8 cellular contexts compared by ENCODE assay signal in the genomic region with DNA sequence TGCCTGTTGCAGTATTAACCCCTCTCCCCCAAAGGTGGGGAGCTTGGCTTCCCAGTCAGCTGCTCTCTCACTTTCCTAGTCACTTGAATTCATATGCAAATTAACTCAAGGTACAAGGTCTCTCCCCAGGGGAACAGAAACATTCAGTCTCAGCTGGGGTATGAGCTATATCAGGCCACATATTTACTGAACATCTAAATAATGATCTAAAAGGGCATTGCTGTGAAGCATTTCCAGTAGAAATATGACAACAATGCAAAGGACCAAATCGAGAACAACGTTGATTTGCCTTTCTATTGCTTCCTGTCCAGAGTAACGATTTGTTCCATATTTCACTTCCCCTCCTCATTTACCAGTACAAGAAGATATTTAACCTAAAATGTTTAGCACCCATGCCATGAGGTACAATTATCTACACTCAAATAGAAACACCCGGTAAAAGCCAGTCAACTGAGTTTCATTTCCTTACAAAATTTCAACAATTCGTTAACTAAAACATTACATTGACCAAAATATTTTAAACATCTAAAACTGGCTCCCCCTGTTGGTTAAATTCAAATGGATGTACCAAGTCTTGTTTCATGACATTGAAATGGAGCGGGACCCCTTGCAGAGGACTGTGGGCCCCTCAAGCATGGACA. TPM values are rescaled to one million over a fixed set of nuclear protein-coding genes. Genes with fewer than 3 reads are reported as not detected.
DNase-seq lines count a peak whose midpoint lies in the region; ATAC-seq lines count a peak whose summit lies in the region.

No MANE protein-coding gene starts in this region.

- peak; percentile 93 for ATAC-seq in GM19043 (IDR thresholded peaks at IDR 0.05; ENCODE audit: low read depth, unreplicated experiment)
- ATAC-seq in HG03095 (IDR thresholded peaks at IDR 0.05; ENCODE audit: unreplicated experiment) = peak; percentile 92
- ATAC-seq in T-cell (replicated peaks in 1 of 4) = no peak

- H3K27me3 Mint-ChIP-seq in T-cell = no peaks in the 10 kb centered on the region

- POLR2A ChIA-PET in T-cell (lab: Charles Lee) = interaction anchor here in 1 of 2 donors (1.1 kb wide), 1 partner anchor 44 kb away, joined by 3 read pairs; a partner anchor contains a TSS

- CTCF ChIA-PET in T-cell (lab: Charles Lee) = interaction anchor here (0.6 to 1.3 kb wide), 9 partner anchors 12 to 407 kb away, joined by 3 to 4 read pairs (median 3); no protein-coding TSS in a partner anchor

- H3K4me1 Mint-ChIP-seq in T-cell = peaks cover 34 to 41% (median 38%) of the 10 kb centered on the region in 3 donors

- peak overlapping the region in 1 of 2 donors; percentile 59 for H3K27ac Mint-ChIP-seq in T-cell

- H3K4me3 Mint-ChIP-seq in T-cell = peak overlapping the region in 2 of 3 donors; percentile 63 to 71

- no peaks in the 10 kb centered on the region for H3K9me3 Mint-ChIP-seq in T-cell

- DNase-seq in CD1c-positive myeloid dendritic cell (ENCODE audit: extremely low spot score) (peak; percentile 67), T-cell (peak in 1 of 34 experiments; percentile 8), lung microvascular endothelial cell (ENCODE audit: low read depth in 2 of 2) (peak; percentile 21 to 30), NCI-H1105 treated with DMSO at 0.1 percent for 48 hours (lab: John Stamatoyannopoulos, UW) (no peak), kidney glomerular epithelial cell (lab: John Stamatoyannopoulos, UW) (no peak), NCI-H345 (lab: John Stamatoyannopoulos, UW) (no peak)

- H3K36me3 Mint-ChIP-seq in T-cell = no peaks in the 10 kb centered on the region

RNA-seq across cellular contexts. Expression of a gene that starts 36.5 kb away (rescaled TPM):
- total RNA-seq in T-cell = 10 to 100 TPM; 34.8 to 54.7 (median 52.5) TPM
- total RNA-seq in lung microvascular endothelial cell = under 0.01 and 2.2 TPM in 2 replicates

RNA-seq across cellular contexts. Expression of a gene that starts 43.4 kb away (rescaled TPM):
- total RNA-seq in T-cell = 100 to 1,000 TPM in 3 of 5 donors, 10 to 100 TPM in 2; 83.3 to 145 (median 101) TPM
- total RNA-seq in lung microvascular endothelial cell = 74.3 and 83.3 TPM in 2 replicates

Comparison
In these comparisons a context has a peak if more than half of its experiments do, and no peak if none do; other contexts are left out.
1. DNase-seq: peak in CD1c-positive myeloid dendritic cell (single experiment) and lung microvascular endothelial cell (2 of 2); none in NCI-H1105 treated with DMSO at 0.1 percent for 48 hours (single experiment), kidney glomerular epithelial cell (single experiment) and NCI-H345 (single experiment).
2. ATAC-seq: peak in GM19043 (single experiment) and HG03095 (single experiment); none in T-cell (0 of 4).
3. RNA of a gene that starts 36.5 kb away (total RNA-seq): 34.8 to 54.7 TPM in T-cell; under 0.01 to 2.2 TPM in lung microvascular endothelial cell; every median in the first group is over 10 times any median in the second.